In the genomic region with DNA sequence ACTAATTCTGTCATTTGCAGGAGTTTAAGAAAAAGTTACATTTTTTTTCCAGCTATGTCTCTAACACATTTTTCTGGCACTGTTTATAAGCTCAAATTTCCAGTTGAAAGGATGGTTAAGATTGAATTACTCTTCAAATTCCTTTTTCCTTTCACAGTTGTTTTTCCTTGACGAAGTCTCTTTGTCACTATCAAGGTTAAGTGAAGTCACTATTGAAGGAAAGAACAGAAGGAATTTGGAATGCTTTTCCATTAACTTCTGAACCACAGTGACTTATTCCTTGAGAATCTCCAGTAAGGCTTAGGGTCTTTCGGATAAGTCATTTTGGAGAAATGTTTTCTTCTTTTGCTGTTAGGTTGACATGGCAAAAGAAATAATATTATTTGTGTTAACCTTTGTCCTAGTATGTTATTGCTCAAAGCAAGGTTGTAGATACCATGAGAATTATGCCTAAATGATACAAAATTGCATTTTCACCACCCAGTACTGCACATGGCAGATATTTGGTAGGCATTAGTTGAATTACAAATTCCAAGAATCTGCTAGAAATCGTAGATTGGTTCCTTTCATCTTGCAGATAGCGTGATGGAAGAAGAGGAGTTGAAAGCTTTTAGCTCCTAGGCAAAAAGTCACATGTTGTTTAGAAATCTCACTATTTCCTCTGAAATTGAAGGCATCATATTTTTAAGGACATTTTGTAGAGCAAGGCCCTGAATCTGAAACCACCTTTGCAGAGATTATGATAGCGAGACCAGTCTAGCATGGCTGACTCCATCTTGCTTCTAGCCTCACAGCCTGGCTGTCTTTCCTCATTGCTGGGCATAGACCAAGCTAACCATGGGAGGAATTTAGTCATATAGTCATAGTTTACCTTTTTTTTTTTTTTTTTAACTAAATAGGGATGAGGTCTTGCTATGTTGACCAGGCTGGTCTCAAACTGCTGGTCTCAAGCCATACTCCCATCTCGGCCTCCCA, we compare ENCODE assay signal across 9 cellular contexts. TPM values are rescaled to one million over a fixed set of nuclear protein-coding genes. Genes with fewer than 3 reads are reported as not detected.
DNase-seq lines count a peak whose midpoint lies in the region; ATAC-seq, FAIRE-seq and TF ChIP-seq lines count a peak whose summit lies in the region.
"Had no signal": no experiment of that assay in that cellular context is flagged by ENCODE, and none has a peak within 500 bp of the region (broad histone marks: within the 10 kb centered on the region; RNA-seq: fewer than 3 reads in every experiment).

No MANE protein-coding gene starts in this region.

- ATAC-seq in HG02610 (IDR thresholded peaks at IDR 0.05; ENCODE audit: unreplicated experiment): peak; percentile 17
- peak; percentile 79 for ATAC-seq in SK-N-SH treated with all-trans-retinoic acid at 6 μM for 48 hours

- no peak for TF ChIP-seq POLR2A in transverse colon (IDR thresholded peaks at IDR 0.05)

- no peak for TF ChIP-seq CTCF in BJ (IDR thresholded peaks at IDR 0.05; ENCODE audit: insufficient read depth, low read depth, low read length)
- no peak for TF ChIP-seq CTCF in keratinocyte (optimal IDR thresholded peaks at IDR 0.05 in 1 of 3, IDR thresholded peaks at IDR 0.05 in 1 of 3, conservative IDR thresholded peaks at IDR 0.05 in 1 of 3; ENCODE audit: extremely low read depth in 1 of 3, insufficient read depth in 2 of 3, low read length in 3 of 3)
- TF ChIP-seq CTCF in transverse colon (IDR thresholded peaks at IDR 0.05): no peak

- no peaks in the 10 kb centered on the region for H3K9me1 ChIP-seq in keratinocyte (ENCODE audit: control insufficient read depth, extremely low read depth, insufficient read depth, low read length)

- DNase-seq in BJ (ENCODE audit: low read depth) (peak; percentile 82), keratinocyte (ENCODE audit: low read depth, low spot score) (no peak), caudate nucleus (lab: John Stamatoyannopoulos, UW) (no peak), DMS 273 (lab: John Stamatoyannopoulos, UW; ENCODE audit: unreplicated experiment) (no peak), amniotic stem cell (lab: John Stamatoyannopoulos, UW) (no peak), transverse colon (no peak)

- H3K79me2 ChIP-seq in keratinocyte (ENCODE audit: control insufficient read depth, insufficient read depth, low read length): no peaks in the 10 kb centered on the region

- POLR2A ChIA-PET in BJ (lab: Charles Lee): interaction anchor here (0.5 kb wide), 1 partner anchor 26 kb away, joined by 3 read pairs; no protein-coding TSS in a partner anchor

- in situ Hi-C loops in transverse colon (cut with MboI; ENCODE audit: low pct_ligation_motif_present in 1 of 4, low pct_unique_long_range_greater_than_20kb in 1 of 4, low sequenced_read_pairs in 3 of 4): no loop called here

- dilution Hi-C loops in keratinocyte (cut with MboI; ENCODE audit: extremely low pct_ligation_motif_present, low sequenced_read_pairs): no loop called here

- H3K4me3 ChIP-seq in BJ (ENCODE audit: low read depth, low read length) (no peak overlapping the region), keratinocyte (ENCODE audit: control insufficient read depth in 2 of 3, extremely low read depth in 1 of 3, insufficient read depth in 2 of 3, low read depth in 1 of 3, low read length in 3 of 3) (no peak overlapping the region), transverse colon (no peak overlapping the region)
- H3K4me3 ChIP-seq: suprapubic skin had no signal

- H3K4me1 ChIP-seq in keratinocyte (ENCODE audit: control insufficient read depth, extremely low read depth, insufficient read depth, low read length) (peaks cover 25% of the 10 kb centered on the region), transverse colon (peaks cover 0 to 39% (median 10%) of the 10 kb centered on the region in 4 donors)

- WGBS in transverse colon (ENCODE audit: low coverage in 1 of 2), 2 donors: 91% methylated on average over 6 of the region's 6 CpGs

- H3K36me3 ChIP-seq in BJ (ENCODE audit: control insufficient read depth, insufficient read depth, low read length) (no peaks in the 10 kb centered on the region), keratinocyte (ENCODE audit: control insufficient read depth in 2 of 2, extremely low read depth in 1 of 2, insufficient read depth in 2 of 2, low read length in 2 of 2) (no peaks in the 10 kb centered on the region), transverse colon (no peaks in the 10 kb centered on the region)
- H3K36me3 ChIP-seq: suprapubic skin had no signal

- no peak for FAIRE-seq in keratinocyte (lab: Jason Lieb, UNC)

- no peak for TF ChIP-seq EP300 in transverse colon (IDR thresholded peaks at IDR 0.05; ENCODE audit: low read depth)

- CTCF ChIA-PET in BJ (lab: Yijun Ruan, JAX): no interaction called here

- H3K9me3 ChIP-seq in keratinocyte (ENCODE audit: control insufficient read depth, low read depth, low read length) (no peaks in the 10 kb centered on the region), transverse colon (no peaks in the 10 kb centered on the region)
- H3K9me3 ChIP-seq: suprapubic skin had no signal

- peak overlapping the region; percentile 75 for H2AFZ ChIP-seq in keratinocyte (ENCODE audit: control insufficient read depth, low read length)

- H3K4me2 ChIP-seq in keratinocyte (ENCODE audit: control insufficient read depth, extremely low read depth, insufficient read depth, low read depth, low read length): no peak overlapping the region

- no peaks in the 10 kb centered on the region for H4K20me1 ChIP-seq in keratinocyte (ENCODE audit: control insufficient read depth, extremely low read depth, insufficient read depth, low read length)

- H3K27ac ChIP-seq in keratinocyte (ENCODE audit: control insufficient read depth, insufficient read depth, low read length) (peak overlapping the region; percentile 75), caudate nucleus (ENCODE audit: low read depth, low read length) (no peak overlapping the region), transverse colon (peak overlapping the region in 2 of 4 donors; percentile 60 to 67)
- H3K27ac ChIP-seq: suprapubic skin had no signal

- H3K27me3 ChIP-seq in BJ (ENCODE audit: control insufficient read depth, insufficient read depth, low read length) (no peaks in the 10 kb centered on the region), keratinocyte (ENCODE audit: control insufficient read depth, extremely low read depth, insufficient read depth, low read length) (no peaks in the 10 kb centered on the region), transverse colon (no peaks in the 10 kb centered on the region)
- H3K27me3 ChIP-seq: suprapubic skin had no signal

- H3K9ac ChIP-seq in keratinocyte (ENCODE audit: control insufficient read depth, extremely low read depth, insufficient read depth, low read length): peak overlapping the region; percentile 39

- intact Hi-C loops in transverse colon (cut with DNase I; ENCODE audit: low total_unique reads): no loop called here

TF ChIP-seq in SK-N-SH treated with all-trans-retinoic acid at 6 μM for 48 hours, 23 proteins besides CTCF, POLR2A, EP300 and RAD21:
- TF ChIP-seq CSDC2 (CRISPR knock-in tag; IDR thresholded peaks at IDR 0.05) (peak; percentile 85; the same call in 1 of the 2 replicates), ZFP30 (CRISPR knock-in tag; IDR thresholded peaks at IDR 0.05) (no peak), TOX (CRISPR knock-in tag; IDR thresholded peaks at IDR 0.05; ENCODE audit: borderline replicate concordance) (peak; percentile 79; the same call in 1 of the 2 replicates), ZC3H10 (CRISPR knock-in tag; IDR thresholded peaks at IDR 0.05) (peak; percentile 71; the same call in 1 of the 2 replicates), OSR1 (CRISPR knock-in tag; IDR thresholded peaks at IDR 0.05) (0 out of 2 replicates have a peak, but pooled peaks have one; percentile 54)

RNA-seq across cellular contexts. Expression of a gene that starts 42.6 kb away (rescaled TPM):
- polyA plus RNA-seq in BJ (2011; rRNA removed) (7.6 and 14.0 TPM in 2 replicates), keratinocyte (9.5 to 22.7 TPM (median 10.4 TPM) in 3 replicates)
- 9.0 and 10.0 TPM in 2 replicates for polyA minus RNA-seq in BJ (2011; rRNA and poly(A)+ RNA removed)
- 21.5 TPM for polyA plus RNA-seq in keratinocyte (2011; ENCODE audit: low read depth)
- polyA plus RNA-seq in keratinocyte (2011; cell fraction: cytosol; rRNA removed): 6.6 and 9.7 TPM in 2 replicates
- polyA plus RNA-seq in keratinocyte (2011; cell fraction: nucleus; rRNA removed): 16.3 and 26.5 TPM in 2 replicates
- 8.9 and 16.6 TPM in 2 replicates for polyA plus RNA-seq in keratinocyte (2012; ENCODE audit: low replicate concordance)
- 5.3 to 15.6 TPM (median 6.7 TPM) in 3 replicates for polyA minus RNA-seq in keratinocyte
- polyA minus RNA-seq in keratinocyte (2011; cell fraction: cytosol; rRNA and poly(A)+ RNA removed): 6.1 TPM
- polyA minus RNA-seq in keratinocyte (2011; cell fraction: nucleus; rRNA and poly(A)+ RNA removed): 15.5 and 22.0 TPM in 2 replicates
- 10 to 100 TPM; 32.4 to 59.1 (median 39.9) TPM for total RNA-seq in transverse colon
